8 cellular contexts compared by ENCODE assay signal in the genomic region with DNA sequence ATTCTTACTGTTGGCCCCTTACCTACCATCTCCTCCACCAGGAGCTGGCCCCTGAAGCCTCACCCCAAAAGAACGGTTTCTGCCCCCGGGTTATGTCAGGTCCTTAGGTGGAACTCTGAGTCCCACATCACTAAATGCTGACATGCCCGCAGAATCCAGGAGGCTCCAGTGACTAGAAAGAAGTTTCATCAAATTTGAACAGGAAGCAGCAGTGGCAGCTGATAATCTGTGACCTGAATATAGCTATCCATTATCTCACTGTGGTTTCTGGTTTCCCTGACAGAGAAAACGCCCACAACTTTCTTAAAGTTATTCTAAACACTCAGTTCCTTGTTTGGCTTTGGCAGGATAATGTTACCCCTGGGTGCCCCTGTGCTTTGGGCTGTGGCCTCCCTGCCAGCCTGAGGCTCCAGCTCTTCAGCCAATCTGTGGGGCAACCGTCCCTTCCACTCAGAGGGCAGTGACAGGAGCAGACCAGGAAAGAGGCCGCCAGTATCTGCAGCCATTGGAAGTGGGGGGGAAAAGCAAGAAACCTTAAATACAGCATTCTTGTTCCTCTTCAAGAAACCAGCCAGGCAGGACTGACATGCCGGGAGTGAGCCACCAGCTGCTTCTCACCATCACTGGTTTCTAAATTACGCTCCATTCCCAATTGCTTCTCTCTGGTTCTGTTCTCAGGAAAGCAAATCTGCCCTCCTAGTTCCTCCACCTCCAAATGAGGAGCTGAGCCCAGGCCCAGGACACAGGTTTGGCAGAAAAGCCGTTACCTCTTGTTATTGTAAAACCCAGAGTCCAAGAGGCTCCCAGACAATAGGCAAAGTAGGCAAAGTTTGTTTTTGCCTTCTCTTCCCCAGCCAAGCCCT. TPM values are rescaled to one million over a fixed set of nuclear protein-coding genes. Genes with fewer than 3 reads are reported as not detected.
DNase-seq lines count a peak whose midpoint lies in the region; ATAC-seq and TF ChIP-seq lines count a peak whose summit lies in the region.

No MANE protein-coding gene starts in this region.

- H3K4me1 ChIP-seq in GM23248 (ENCODE audit: insufficient read depth): peaks cover 26% of the 10 kb centered on the region

- H3K36me3 Mint-ChIP-seq in activated T-helper 2 cell treated with anti-CD3 and anti-CD28 coated beads, Interferon-gamma antibody, Interleukin-2, Interleukin-4, amounts not matched to agents 10 μg/mL and 5 μg/mL and 100 μg/mL, durations not matched to agents 14 hours and 24 hours and 36 hours (ENCODE audit: low read depth): no peaks in the 10 kb centered on the region
- peaks cover 0 to 5% (median 0%) of the 10 kb centered on the region in 3 donors for H3K36me3 Mint-ChIP-seq in immature natural killer cell

- peak; percentile 91 for ATAC-seq in stimulated activated naive CD8-positive, alpha-beta T cell treated with anti-CD3 and anti-CD28 coated beads, Interleukin-15, amount 100 ng/mL, for 72 hours

- no peak overlapping the region for H3K27ac ChIP-seq in GM23248

- peaks cover 15% of the 10 kb centered on the region for H3F3A ChIP-seq in GM23248 (ENCODE audit: insufficient read depth)

- H4K20me1 ChIP-seq in GM23248 (ENCODE audit: insufficient read depth): no peaks in the 10 kb centered on the region

- H3K27me3 Mint-ChIP-seq in activated T-helper 2 cell treated with anti-CD3 and anti-CD28 coated beads, Interferon-gamma antibody, Interleukin-2, Interleukin-4, amounts not matched to agents 10 μg/mL and 5 μg/mL and 100 μg/mL, durations not matched to agents 14 hours and 24 hours and 36 hours (ENCODE audit: low read depth): no peaks in the 10 kb centered on the region
- peaks cover 0 to 2% (median 0%) of the 10 kb centered on the region in 3 donors for H3K27me3 Mint-ChIP-seq in immature natural killer cell (ENCODE audit: low read depth in 3 of 3)
- H3K27me3 Mint-ChIP-seq in stimulated activated naive CD8-positive, alpha-beta T cell treated with anti-CD3 and anti-CD28 coated beads, Interleukin-15, amount 100 ng/mL, for 72 hours: no peaks in the 10 kb centered on the region

- DNase-seq in GM12864 (ENCODE audit: low read depth) (no peak), GM23248 (peak; percentile 53), NAMALWA (ENCODE audit: low spot score) (peak; percentile 47), immature natural killer cell (peak; percentile 72 to 77 (median 77)), hippocampal formation (lab: John Stamatoyannopoulos, UW) (no peak), NCI-H2227 treated with DMSO at 0.1 percent for 48 hours (lab: John Stamatoyannopoulos, UW) (no peak)
- DNase-seq in activated T-helper 2 cell treated with anti-CD3 and anti-CD28 coated beads, Interferon-gamma antibody, Interleukin-2, Interleukin-4, amounts not matched to agents 10 μg/mL and 5 μg/mL and 100 μg/mL, durations not matched to agents 14 hours and 24 hours and 36 hours (ENCODE audit: low spot score): peak; percentile 35
- peak; percentile 26 to 49 for DNase-seq in stimulated activated naive CD8-positive, alpha-beta T cell treated with anti-CD3 and anti-CD28 coated beads, Interleukin-15, amount 100 ng/mL, for 72 hours

- peak overlapping the region; percentile 4 for H3K4me2 ChIP-seq in GM23248 (ENCODE audit: unreplicated experiment)

- 67 to 73% methylated on average over 9 of the region's 9 CpGs for WGBS in GM23248 (ENCODE audit: low coverage in 1 of 2, low lambda C conversion rate in 2 of 2, missing lambda C conversion rate in 2 of 2), 2 experiments

- in situ Hi-C loops in GM23248 (cut with MboI): no loop called here

- H3K27me3 ChIP-seq in GM23248 (replicated peaks; ENCODE audit: insufficient read depth): no peaks in the 10 kb centered on the region

- intact Hi-C loops in activated T-helper 2 cell treated with anti-CD3 and anti-CD28 coated beads, Interferon-gamma antibody, Interleukin-2, Interleukin-4, amounts not matched to agents 10 μg/mL and 5 μg/mL and 100 μg/mL, durations not matched to agents 14 hours and 24 hours and 36 hours (cut with micrococcal nuclease): loop anchor here (1.0 to 5.0 kb wide), 6 partner anchors 16 to 122 kb away; no protein-coding TSS in a partner anchor

- no peaks in the 10 kb centered on the region for H3K79me2 ChIP-seq in GM23248 (ENCODE audit: insufficient read depth)

- no peak overlapping the region for H3K9ac ChIP-seq in GM23248

- H3K4me3 ChIP-seq in GM12864 (ENCODE audit: low read depth, low read length) (peak overlapping the region; percentile 17), GM23248 (no peak overlapping the region)

- no peak for TF ChIP-seq CTCF in GM12864 (IDR thresholded peaks at IDR 0.05; ENCODE audit: low read depth, low read length, missing control alignments)

- H3K9me3 Mint-ChIP-seq in activated T-helper 2 cell treated with anti-CD3 and anti-CD28 coated beads, Interferon-gamma antibody, Interleukin-2, Interleukin-4, amounts not matched to agents 10 μg/mL and 5 μg/mL and 100 μg/mL, durations not matched to agents 14 hours and 24 hours and 36 hours: no peaks in the 10 kb centered on the region
- peaks cover 0 to 5% (median 0%) of the 10 kb centered on the region in 6 donors for H3K9me3 Mint-ChIP-seq in immature natural killer cell
- no peaks in the 10 kb centered on the region for H3K9me3 Mint-ChIP-seq in stimulated activated naive CD8-positive, alpha-beta T cell treated with anti-CD3 and anti-CD28 coated beads, Interleukin-15, amount 100 ng/mL, for 72 hours

- peak overlapping the region; percentile 57 for H3K4me3 Mint-ChIP-seq in activated T-helper 2 cell treated with anti-CD3 and anti-CD28 coated beads, Interferon-gamma antibody, Interleukin-2, Interleukin-4, amounts not matched to agents 10 μg/mL and 5 μg/mL and 100 μg/mL, durations not matched to agents 14 hours and 24 hours and 36 hours (ENCODE audit: low read depth)
- H3K4me3 Mint-ChIP-seq in immature natural killer cell: peak overlapping the region; percentile 84 to 95 (median 91)
- peak overlapping the region; percentile 79 to 83 for H3K4me3 Mint-ChIP-seq in stimulated activated naive CD8-positive, alpha-beta T cell treated with anti-CD3 and anti-CD28 coated beads, Interleukin-15, amount 100 ng/mL, for 72 hours

- no peaks in the 10 kb centered on the region for H3K9me2 ChIP-seq in GM23248 (ENCODE audit: insufficient read depth)

- peaks cover 44% of the 10 kb centered on the region for H3K4me1 Mint-ChIP-seq in activated T-helper 2 cell treated with anti-CD3 and anti-CD28 coated beads, Interferon-gamma antibody, Interleukin-2, Interleukin-4, amounts not matched to agents 10 μg/mL and 5 μg/mL and 100 μg/mL, durations not matched to agents 14 hours and 24 hours and 36 hours (ENCODE audit: low read depth)
- peaks cover 69 to 75% of the 10 kb centered on the region in 2 donors for H3K4me1 Mint-ChIP-seq in immature natural killer cell
- H3K4me1 Mint-ChIP-seq in stimulated activated naive CD8-positive, alpha-beta T cell treated with anti-CD3 and anti-CD28 coated beads, Interleukin-15, amount 100 ng/mL, for 72 hours: peaks cover 52% of the 10 kb centered on the region

- no peaks in the 10 kb centered on the region for H3K36me3 ChIP-seq in GM23248 (ENCODE audit: low read depth)

- peak overlapping the region; percentile 85 for H3K27ac Mint-ChIP-seq in activated T-helper 2 cell treated with anti-CD3 and anti-CD28 coated beads, Interferon-gamma antibody, Interleukin-2, Interleukin-4, amounts not matched to agents 10 μg/mL and 5 μg/mL and 100 μg/mL, durations not matched to agents 14 hours and 24 hours and 36 hours
- peak overlapping the region; percentile 86 to 96 (median 94) for H3K27ac Mint-ChIP-seq in immature natural killer cell
- H3K27ac Mint-ChIP-seq in stimulated activated naive CD8-positive, alpha-beta T cell treated with anti-CD3 and anti-CD28 coated beads, Interleukin-15, amount 100 ng/mL, for 72 hours: peak overlapping the region; percentile 71 to 89

- no peaks in the 10 kb centered on the region for H3K9me3 ChIP-seq in GM23248 (ENCODE audit: low read depth)

- peak overlapping the region; percentile 31; the same call in 1 of the 2 replicates for H2AFZ ChIP-seq in GM23248

RNA-seq across cellular contexts. Expression of a gene that starts 41.2 kb away (rescaled TPM):
- 235 and 265 TPM in 2 replicates for total RNA-seq in GM23248 (2014; rRNA removed; shearing (Covaris generic))
- polyA plus RNA-seq in GM23248 (2016; fragmentation: Nextera tagmentation; extraction: Ambion mirVana) (177 and 180 TPM in 2 replicates), immature natural killer cell (10 to 100 TPM; 38.6 to 95.0 (median 55.9) TPM)
- 24.4 TPM in 2 replicates for total RNA-seq in activated T-helper 2 cell treated with anti-CD3 and anti-CD28 coated beads, Interferon-gamma antibody, Interleukin-2, Interleukin-4, amounts not matched to agents 10 μg/mL and 5 μg/mL and 100 μg/mL, durations not matched to agents 14 hours and 24 hours and 36 hours

RNA-seq across cellular contexts. Expression of a gene that starts 45.8 kb away (rescaled TPM):
- total RNA-seq in GM23248 (2014; rRNA removed; shearing (Covaris generic)): 13.3 and 13.8 TPM in 2 replicates
- polyA plus RNA-seq in GM23248 (2016; fragmentation: Nextera tagmentation; extraction: Ambion mirVana): 26.0 and 26.1 TPM in 2 replicates
- total RNA-seq in activated T-helper 2 cell treated with anti-CD3 and anti-CD28 coated beads, Interferon-gamma antibody, Interleukin-2, Interleukin-4, amounts not matched to agents 10 μg/mL and 5 μg/mL and 100 μg/mL, durations not matched to agents 14 hours and 24 hours and 36 hours: 1.7 and 1.8 TPM in 2 replicates
- polyA plus RNA-seq in immature natural killer cell: under 1 TPM in 1 of 3 donors, not detected in 2; 0.08 TPM

Comparison
In these comparisons a context has a peak if more than half of its experiments do, and no peak if none do; other contexts are left out.
1. DNase-seq: peak in GM23248 (single experiment), NAMALWA (single experiment), activated T-helper 2 cell treated with anti-CD3 and anti-CD28 coated beads, Interferon-gamma antibody, Interleukin-2, Interleukin-4, amounts not matched to agents 10 μg/mL and 5 μg/mL and 100 μg/mL, durations not matched to agents 14 hours and 24 hours and 36 hours (single experiment), immature natural killer cell (3 of 3) and stimulated activated naive CD8-positive, alpha-beta T cell treated with anti-CD3 and anti-CD28 coated beads, Interleukin-15, amount 100 ng/mL, for 72 hours (2 of 2); none in GM12864 (single experiment), hippocampal formation (0 of 2) and NCI-H2227 treated with DMSO at 0.1 percent for 48 hours (single experiment).
2. Peak in every context shown above with its lines, with median percentiles within 50 percentile points of each other: H3K27ac Mint-ChIP-seq and H3K4me3 Mint-ChIP-seq.